In genomic region chr13:46553521-46553885, GRCh38 we compare ENCODE assay signal across 8 cellular contexts. TPM values are rescaled to one million over a fixed set of nuclear protein-coding genes. Genes with fewer than 3 reads are reported as not detected.
A peak's percentile ranks its signal among the peaks of the same experiment; 100 is the strongest.
DNase-seq lines count a peak whose midpoint lies in the region; ATAC-seq and TF ChIP-seq lines count a peak whose summit lies in the region.

No MANE protein-coding gene starts in this region.

- H3K4me3 ChIP-seq in NT2/D1 (ENCODE audit: insufficient read length, low read depth) = peak overlapping the region; percentile 66

- peak overlapping the region; percentile 74 for H3K9ac ChIP-seq in NT2/D1 (ENCODE audit: insufficient read length, low read depth)

- H3K36me3 ChIP-seq in NT2/D1 (ENCODE audit: insufficient read depth, insufficient read length, low read length) = no peaks in the 10 kb centered on the region

- H3K27me3 Mint-ChIP-seq in naive B cell = no peaks in the 10 kb centered on the region

- in situ Hi-C loops in GM13976 (cut with MboI; ENCODE audit: low sequenced_read_pairs, unreplicated experiment) = no loop called here

- peak; percentile 0 to 2 for ATAC-seq in naive B cell (ENCODE audit: low read depth in 2 of 2)

- H3K27me3 ChIP-seq in NT2/D1 (ENCODE audit: insufficient read depth, insufficient read length) = peaks cover 32% of the 10 kb centered on the region

- H3K27ac Mint-ChIP-seq in naive B cell = peak overlapping the region in 4 of 6 donors; percentile 57 to 97 (median 96)

- no peaks in the 10 kb centered on the region for H3K9me3 Mint-ChIP-seq in naive B cell

- H3K4me1 Mint-ChIP-seq in naive B cell = peaks cover 42 to 59% (median 55%) of the 10 kb centered on the region in 3 donors

- peak overlapping the region; percentile 96 to 99 (median 97) for H3K4me3 Mint-ChIP-seq in naive B cell

- H3K9me3 ChIP-seq in NT2/D1 (ENCODE audit: insufficient read depth, low read length) = no peaks in the 10 kb centered on the region

- TF ChIP-seq CTCF in GM13976 (IDR thresholded peaks at IDR 0.05; ENCODE audit: borderline replicate concordance, control extremely low read depth, extremely low read depth, insufficient read depth, missing control alignments) = no peak

- H3K4me1 ChIP-seq in NT2/D1 (ENCODE audit: insufficient read depth, insufficient read length) = no peaks in the 10 kb centered on the region

- peak; percentile 68 for DNase-seq in activated CD8-positive, alpha-beta memory T cell treated with anti-CD3 and anti-CD28 coated beads, Interleukin-2, amount 50 U/mL, for 48 hours
- no peak for DNase-seq in activated CD8-positive, alpha-beta memory T cell treated with anti-CD3 and anti-CD28 coated beads, Interleukin-2, amount 50 U/mL, for 4 hours
- DNase-seq in NT2/D1 (ENCODE audit: low read depth, low spot score) (no peak), ecto neural progenitor cell (ENCODE audit: low spot score) (peak; percentile 59), naive B cell (no peak), NCI-H187 treated with DMSO at 0.1 percent for 48 hours (lab: John Stamatoyannopoulos, UW) (no peak), GM13976 (ENCODE audit: low spot score) (no peak), Ammon's horn (ENCODE audit: low spot score) (no peak)

- H3K36me3 Mint-ChIP-seq in naive B cell = no peaks in the 10 kb centered on the region

RNA-seq across cellular contexts. Expression of gene LRCH1, which starts 0.5 kb away (rescaled TPM):
- polyA plus RNA-seq in naive B cell (ENCODE audit: low read depth in 6 of 6) = 10 to 100 TPM in 3 of 6 donors, 1 to 10 TPM in 3; 6.9 to 14.0 (median 9.8) TPM

Comparison
In these comparisons a context has a peak if more than half of its experiments do, and no peak if none do; other contexts are left out.
1. DNase-seq: peak in activated CD8-positive, alpha-beta memory T cell treated with anti-CD3 and anti-CD28 coated beads, Interleukin-2, amount 50 U/mL, for 48 hours (single experiment) and ecto neural progenitor cell (single experiment); none in activated CD8-positive, alpha-beta memory T cell treated with anti-CD3 and anti-CD28 coated beads, Interleukin-2, amount 50 U/mL, for 4 hours (single experiment), NT2/D1 (single experiment), naive B cell (single experiment), NCI-H187 treated with DMSO at 0.1 percent for 48 hours (single experiment), GM13976 (single experiment) and Ammon's horn (single experiment).